In the genomic region with DNA sequence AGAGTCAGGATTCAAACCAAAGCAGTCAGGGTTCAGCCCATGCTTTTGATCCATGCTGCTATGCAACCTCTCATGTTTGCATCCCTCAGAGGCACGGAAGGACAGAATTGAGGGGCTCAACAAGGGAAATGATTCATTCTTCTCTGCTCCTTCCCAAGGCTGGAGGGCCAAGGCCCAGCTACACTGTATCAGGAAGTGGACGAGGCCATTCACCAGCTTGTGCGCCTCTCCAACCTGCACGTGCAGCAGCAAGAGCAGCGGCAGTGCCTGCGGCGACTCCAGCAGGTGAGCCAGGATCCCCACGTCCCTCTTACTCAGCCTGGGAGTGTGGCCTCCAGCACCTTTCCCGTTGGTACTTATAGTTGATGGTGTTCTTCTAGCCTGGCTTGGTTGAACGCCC, we compare ENCODE assay signal across 37 cellular contexts. TPM values are rescaled to one million over a fixed set of nuclear protein-coding genes. Genes with fewer than 3 reads are reported as not detected.
"Had no signal": no experiment of that assay in that cellular context is flagged by ENCODE, and none has a peak within 500 bp of the region (broad histone marks: within the 10 kb centered on the region; RNA-seq: fewer than 3 reads in every experiment).

No MANE protein-coding gene starts in this region.

- H3K4me3 ChIP-seq: adrenal gland, ascending aorta, body of pancreas, breast epithelium, cardiac muscle cell had no signal

- H3K27me3 ChIP-seq: adrenal gland, ascending aorta, body of pancreas, brain microvascular endothelial cell, breast epithelium, cardiac muscle cell had no signal

- ATAC-seq: activated naive CD4-positive, alpha-beta T cell treated with anti-CD3 and anti-CD28 coated beads, Interleukin-2, amount 50 U/mL, for 72 hours; activated naive CD8-positive, alpha-beta T cell treated with anti-CD3 and anti-CD28 coated beads, Interleukin-2, amount 50 U/mL, for 24 hours; activated T-cell treated with anti-CD3 and anti-CD28 coated beads, Interleukin-2, amount 50 U/mL, for 4 hours; activated T-cell treated with anti-CD3 and anti-CD28 coated beads, Interleukin-2, amount 50 U/mL, for 72 hours; activated T-helper 17 cell treated with anti-CD3 and anti-CD28 coated beads, Interleukin-2, amount 50 U/mL, for 72 hours; body of pancreas had no signal

- DNase-seq: activated effector memory CD4-positive, alpha-beta T cell treated with anti-CD3 and anti-CD28 coated beads, Interleukin-2, amount 50 U/mL, for 16 hours; activated effector memory CD4-positive, alpha-beta T cell treated with Interleukin-2 at 50 U/mL for 16 hours; activated gamma-delta T cell; activated gamma-delta T cell treated with Interleukin-2 at 50 U/mL for 16 hours; activated naive CD4-positive, alpha-beta T cell; activated naive CD4-positive, alpha-beta T cell treated with anti-CD3 and anti-CD28 coated beads for 36 hours; activated naive CD4-positive, alpha-beta T cell treated with anti-CD3 and anti-CD28 coated beads, Interleukin-2, amount 10 ng/mL, durations not matched to agents 7 days and 5 days; activated naive CD4-positive, alpha-beta T cell treated with anti-CD3 and anti-CD28 coated beads, Interleukin-2, amount 50 U/mL, for 16 hours; activated naive CD4-positive, alpha-beta T cell treated with Interleukin-2 at 50 U/mL for 16 hours; activated naive CD8-positive, alpha-beta T cell treated with anti-CD3 and anti-CD28 coated beads for 36 hours; activated naive CD8-positive, alpha-beta T cell treated with anti-CD3 and anti-CD28 coated beads, Interleukin-2, amount 10 ng/mL, durations not matched to agents 7 days and 5 days; activated naive CD8-positive, alpha-beta T cell treated with anti-CD3 and anti-CD28 coated beads, Interleukin-2, amount 50 U/mL, for 24 hours; activated T-cell treated with anti-CD3 and anti-CD28 coated beads, Interleukin-2, amount 50 U/mL, for 1 hour; activated T-cell treated with anti-CD3 and anti-CD28 coated beads, Interleukin-2, amount 50 U/mL, for 24 hours; activated T-cell treated with anti-CD3 and anti-CD28 coated beads, Interleukin-2, amount 50 U/mL, for 4 hours; activated T-cell treated with anti-CD3 and anti-CD28 coated beads, Interleukin-2, amount 50 U/mL, for 48 hours; activated T-cell treated with anti-CD3 and anti-CD28 coated beads, Interleukin-2, amount 50 U/mL, for 72 hours; amniotic stem cell; aorta; body of pancreas; brain microvascular endothelial cell; central memory CD4-positive, alpha-beta T cell; cerebellar nuclear complex had no signal

- H3K4me1 ChIP-seq: ascending aorta, body of pancreas, breast epithelium had no signal

- H3K27ac ChIP-seq: ascending aorta, body of pancreas, brain microvascular endothelial cell, breast epithelium, cardiac muscle cell had no signal

- H3K9me3 ChIP-seq: adrenal gland, ascending aorta, body of pancreas, breast epithelium had no signal

RNA-seq across cellular contexts. Expression of gene ARHGEF40, which starts 8.6 kb away (rescaled TPM):
- total RNA-seq: activated naive CD4-positive, alpha-beta T cell treated with anti-CD3 and anti-CD28 coated beads for 36 hours; activated T-helper 1 cell treated with anti-CD3 and anti-CD28 coated beads, Interleukin-12 subunit alpha, Interleukin-12 subunit beta, Interleukin-2, Interleukin-4 antibody, amounts not matched to agents 30 ng/mL and 10 ng/mL and 1 ng/mL, durations not matched to agents 14 hours and 24 hours and 36 hours had no signal

RNA-seq across cellular contexts. Expression of gene RNASE8, which starts 21.1 kb away (rescaled TPM):
- total RNA-seq: activated naive CD4-positive, alpha-beta T cell treated with anti-CD3 and anti-CD28 coated beads for 36 hours; activated naive CD4-positive, alpha-beta T cell treated with anti-CD3 and anti-CD28 coated beads, Interleukin-2, amount 50 U/mL, for 72 hours; activated naive CD8-positive, alpha-beta T cell treated with anti-CD3 and anti-CD28 coated beads for 36 hours; activated naive CD8-positive, alpha-beta T cell treated with anti-CD3 and anti-CD28 coated beads, Interleukin-2, amount 10 ng/mL, durations not matched to agents 7 days and 5 days; activated T-cell treated with anti-CD3 and anti-CD28 coated beads, Interleukin-2, amount 50 U/mL, for 4 hours; activated T-cell treated with anti-CD3 and anti-CD28 coated beads, Interleukin-2, amount 50 U/mL, for 72 hours; activated T-helper 1 cell treated with anti-CD3 and anti-CD28 coated beads, Interleukin-12 subunit alpha, Interleukin-12 subunit beta, Interleukin-2, Interleukin-4 antibody, amounts not matched to agents 30 ng/mL and 10 ng/mL and 1 ng/mL, durations not matched to agents 14 hours and 24 hours and 36 hours; activated T-helper 17 cell treated with anti-CD3 and anti-CD28 coated beads, Interleukin-2, amount 50 U/mL, for 72 hours; activated T-helper 2 cell treated with anti-CD3 and anti-CD28 coated beads, Interferon-gamma antibody, Interleukin-2, Interleukin-4, amounts not matched to agents 10 μg/mL and 5 μg/mL and 100 μg/mL, durations not matched to agents 14 hours and 24 hours and 36 hours; adrenal gland; aorta; ascending aorta; astrocyte; body of pancreas; breast epithelium; bronchial epithelial cell; cardiac muscle cell; cardiac septum; cerebellum; chondrocyte had no signal
- polyA plus RNA-seq: adipose tissue, adrenal gland, cardiac muscle cell had no signal

RNA-seq across cellular contexts. Expression of gene TMEM253, which starts 22.1 kb away (rescaled TPM):
- total RNA-seq: activated naive CD4-positive, alpha-beta T cell treated with anti-CD3 and anti-CD28 coated beads for 36 hours; activated naive CD8-positive, alpha-beta T cell treated with anti-CD3 and anti-CD28 coated beads for 36 hours; activated naive CD8-positive, alpha-beta T cell treated with anti-CD3 and anti-CD28 coated beads, Interleukin-2, amount 10 ng/mL, durations not matched to agents 7 days and 5 days; activated T-cell treated with anti-CD3 and anti-CD28 coated beads, Interleukin-2, amount 50 U/mL, for 4 hours; activated T-helper 1 cell treated with anti-CD3 and anti-CD28 coated beads, Interleukin-12 subunit alpha, Interleukin-12 subunit beta, Interleukin-2, Interleukin-4 antibody, amounts not matched to agents 30 ng/mL and 10 ng/mL and 1 ng/mL, durations not matched to agents 14 hours and 24 hours and 36 hours; activated T-helper 17 cell treated with anti-CD3 and anti-CD28 coated beads, Interleukin-2, amount 50 U/mL, for 72 hours; activated T-helper 2 cell treated with anti-CD3 and anti-CD28 coated beads, Interferon-gamma antibody, Interleukin-2, Interleukin-4, amounts not matched to agents 10 μg/mL and 5 μg/mL and 100 μg/mL, durations not matched to agents 14 hours and 24 hours and 36 hours; aorta; ascending aorta; cerebellum had no signal

RNA-seq across cellular contexts. Expression of gene RNASE7, which starts 36.6 kb away (rescaled TPM):
- total RNA-seq: activated naive CD4-positive, alpha-beta T cell treated with anti-CD3 and anti-CD28 coated beads for 36 hours; activated naive CD4-positive, alpha-beta T cell treated with anti-CD3 and anti-CD28 coated beads, Interleukin-2, amount 50 U/mL, for 72 hours; activated naive CD8-positive, alpha-beta T cell treated with anti-CD3 and anti-CD28 coated beads for 36 hours; activated naive CD8-positive, alpha-beta T cell treated with anti-CD3 and anti-CD28 coated beads, Interleukin-2, amount 10 ng/mL, durations not matched to agents 7 days and 5 days; activated T-cell treated with anti-CD3 and anti-CD28 coated beads, Interleukin-2, amount 50 U/mL, for 4 hours; activated T-cell treated with anti-CD3 and anti-CD28 coated beads, Interleukin-2, amount 50 U/mL, for 72 hours; activated T-helper 1 cell treated with anti-CD3 and anti-CD28 coated beads, Interleukin-12 subunit alpha, Interleukin-12 subunit beta, Interleukin-2, Interleukin-4 antibody, amounts not matched to agents 30 ng/mL and 10 ng/mL and 1 ng/mL, durations not matched to agents 14 hours and 24 hours and 36 hours; activated T-helper 17 cell treated with anti-CD3 and anti-CD28 coated beads, Interleukin-2, amount 50 U/mL, for 72 hours; activated T-helper 2 cell treated with anti-CD3 and anti-CD28 coated beads, Interferon-gamma antibody, Interleukin-2, Interleukin-4, amounts not matched to agents 10 μg/mL and 5 μg/mL and 100 μg/mL, durations not matched to agents 14 hours and 24 hours and 36 hours; aorta; ascending aorta; astrocyte; cardiac muscle cell; cardiac septum; cerebellum; chondrocyte had no signal
- polyA plus RNA-seq: aorta, cardiac muscle cell had no signal
